2 cellular contexts compared by ENCODE assay signal in the genomic region with DNA sequence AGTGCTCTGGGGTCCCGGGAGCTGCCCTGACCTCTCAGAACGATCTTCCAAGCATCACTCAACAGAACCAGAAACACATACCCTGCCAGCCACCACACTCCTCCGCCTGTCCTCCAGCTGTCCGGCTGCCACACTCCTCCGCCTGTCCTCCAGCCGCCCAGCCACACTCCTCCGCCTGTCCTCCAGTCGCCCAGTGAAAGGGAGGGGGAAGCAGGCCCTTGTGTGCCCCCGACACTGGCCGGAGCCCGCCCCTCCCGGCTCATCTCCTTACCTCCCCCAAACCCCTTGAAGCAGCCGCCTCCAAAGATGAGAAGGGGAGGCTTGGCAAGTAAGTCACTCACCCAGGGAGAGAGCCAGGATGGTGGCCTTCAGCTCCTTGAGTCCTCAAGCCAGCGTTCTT.
TF ChIP-seq lines count a peak whose summit lies in the region.

No MANE protein-coding gene starts in this region.

TF ChIP-seq in GM23338, 12 proteins besides CTCF, POLR2A, EP300 and RAD21 (continues in another document):
- TF ChIP-seq JUNB (IDR thresholded peaks at IDR 0.05; ENCODE audit: unreplicated experiment): no peak
- no peak for TF ChIP-seq NANOG (IDR thresholded peaks at IDR 0.05; ENCODE audit: borderline replicate concordance)
- no peak for TF ChIP-seq ZNF114 (CRISPR knock-in tag; IDR thresholded peaks at IDR 0.05)
- TF ChIP-seq, protein P1, sequence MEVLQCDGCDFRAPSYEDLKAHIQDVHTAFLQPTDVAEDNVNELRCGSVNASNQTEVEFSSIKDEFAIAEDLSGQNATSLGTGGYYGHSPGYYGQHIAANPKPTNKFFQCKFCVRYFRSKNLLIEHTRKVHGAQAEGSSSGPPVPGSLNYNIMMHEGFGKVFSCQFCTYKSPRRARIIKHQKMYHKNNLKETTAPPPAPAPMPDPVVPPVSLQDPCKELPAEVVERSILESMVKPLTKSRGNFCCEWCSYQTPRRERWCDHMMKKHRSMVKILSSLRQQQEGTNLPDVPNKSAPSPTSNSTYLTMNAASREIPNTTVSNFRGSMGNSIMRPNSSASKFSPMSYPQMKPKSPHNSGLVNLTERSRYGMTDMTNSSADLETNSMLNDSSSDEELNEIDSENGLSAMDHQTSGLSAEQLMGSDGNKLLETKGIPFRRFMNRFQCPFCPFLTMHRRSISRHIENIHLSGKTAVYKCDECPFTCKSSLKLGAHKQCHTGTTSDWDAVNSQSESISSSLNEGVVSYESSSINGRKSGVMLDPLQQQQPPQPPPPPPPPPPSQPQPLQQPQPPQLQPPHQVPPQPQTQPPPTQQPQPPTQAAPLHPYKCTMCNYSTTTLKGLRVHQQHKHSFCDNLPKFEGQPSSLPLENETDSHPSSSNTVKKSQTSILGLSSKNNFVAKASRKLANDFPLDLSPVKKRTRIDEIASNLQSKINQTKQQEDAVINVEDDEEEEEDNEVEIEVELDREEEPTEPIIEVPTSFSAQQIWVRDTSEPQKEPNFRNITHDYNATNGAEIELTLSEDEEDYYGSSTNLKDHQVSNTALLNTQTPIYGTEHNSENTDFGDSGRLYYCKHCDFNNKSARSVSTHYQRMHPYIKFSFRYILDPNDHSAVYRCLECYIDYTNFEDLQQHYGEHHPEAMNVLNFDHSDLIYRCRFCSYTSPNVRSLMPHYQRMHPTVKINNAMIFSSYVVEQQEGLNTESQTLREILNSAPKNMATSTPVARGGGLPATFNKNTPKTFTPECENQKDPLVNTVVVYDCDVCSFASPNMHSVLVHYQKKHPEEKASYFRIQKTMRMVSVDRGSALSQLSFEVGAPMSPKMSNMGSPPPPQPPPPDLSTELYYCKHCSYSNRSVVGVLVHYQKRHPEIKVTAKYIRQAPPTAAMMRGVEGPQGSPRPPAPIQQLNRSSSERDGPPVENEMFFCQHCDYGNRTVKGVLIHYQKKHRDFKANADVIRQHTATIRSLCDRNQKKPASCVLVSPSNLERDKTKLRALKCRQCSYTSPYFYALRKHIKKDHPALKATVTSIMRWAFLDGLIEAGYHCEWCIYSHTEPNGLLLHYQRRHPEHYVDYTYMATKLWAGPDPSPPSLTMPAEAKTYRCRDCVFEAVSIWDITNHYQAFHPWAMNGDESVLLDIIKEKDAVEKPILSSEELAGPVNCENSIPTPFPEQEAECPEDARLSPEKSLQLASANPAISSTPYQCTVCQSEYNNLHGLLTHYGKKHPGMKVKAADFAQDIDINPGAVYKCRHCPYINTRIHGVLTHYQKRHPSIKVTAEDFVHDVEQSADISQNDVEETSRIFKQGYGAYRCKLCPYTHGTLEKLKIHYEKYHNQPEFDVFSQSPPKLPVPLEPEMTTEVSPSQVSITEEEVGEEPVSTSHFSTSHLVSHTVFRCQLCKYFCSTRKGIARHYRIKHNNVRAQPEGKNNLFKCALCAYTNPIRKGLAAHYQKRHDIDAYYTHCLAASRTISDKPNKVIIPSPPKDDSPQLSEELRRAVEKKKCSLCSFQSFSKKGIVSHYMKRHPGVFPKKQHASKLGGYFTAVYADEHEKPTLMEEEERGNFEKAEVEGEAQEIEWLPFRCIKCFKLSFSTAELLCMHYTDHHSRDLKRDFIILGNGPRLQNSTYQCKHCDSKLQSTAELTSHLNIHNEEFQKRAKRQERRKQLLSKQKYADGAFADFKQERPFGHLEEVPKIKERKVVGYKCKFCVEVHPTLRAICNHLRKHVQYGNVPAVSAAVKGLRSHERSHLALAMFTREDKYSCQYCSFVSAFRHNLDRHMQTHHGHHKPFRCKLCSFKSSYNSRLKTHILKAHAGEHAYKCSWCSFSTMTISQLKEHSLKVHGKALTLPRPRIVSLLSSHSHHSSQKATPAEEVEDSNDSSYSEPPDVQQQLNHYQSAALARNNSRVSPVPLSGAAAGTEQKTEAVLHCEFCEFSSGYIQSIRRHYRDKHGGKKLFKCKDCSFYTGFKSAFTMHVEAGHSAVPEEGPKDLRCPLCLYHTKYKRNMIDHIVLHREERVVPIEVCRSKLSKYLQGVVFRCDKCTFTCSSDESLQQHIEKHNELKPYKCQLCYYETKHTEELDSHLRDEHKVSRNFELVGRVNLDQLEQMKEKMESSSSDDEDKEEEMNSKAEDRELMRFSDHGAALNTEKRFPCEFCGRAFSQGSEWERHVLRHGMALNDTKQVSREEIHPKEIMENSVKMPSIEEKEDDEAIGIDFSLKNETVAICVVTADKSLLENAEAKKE (CRISPR knock-in tag; IDR thresholded peaks at IDR 0.05): no peak
- no peak for TF ChIP-seq CREB1 (CRISPR knock-in tag; IDR thresholded peaks at IDR 0.05; ENCODE audit: low read depth)
- no peak for TF ChIP-seq ZNF331 (CRISPR knock-in tag; IDR thresholded peaks at IDR 0.05; ENCODE audit: low read depth)
- no peak for TF ChIP-seq STAT1 (IDR thresholded peaks at IDR 0.05; ENCODE audit: unreplicated experiment)
- TF ChIP-seq, protein P2, sequence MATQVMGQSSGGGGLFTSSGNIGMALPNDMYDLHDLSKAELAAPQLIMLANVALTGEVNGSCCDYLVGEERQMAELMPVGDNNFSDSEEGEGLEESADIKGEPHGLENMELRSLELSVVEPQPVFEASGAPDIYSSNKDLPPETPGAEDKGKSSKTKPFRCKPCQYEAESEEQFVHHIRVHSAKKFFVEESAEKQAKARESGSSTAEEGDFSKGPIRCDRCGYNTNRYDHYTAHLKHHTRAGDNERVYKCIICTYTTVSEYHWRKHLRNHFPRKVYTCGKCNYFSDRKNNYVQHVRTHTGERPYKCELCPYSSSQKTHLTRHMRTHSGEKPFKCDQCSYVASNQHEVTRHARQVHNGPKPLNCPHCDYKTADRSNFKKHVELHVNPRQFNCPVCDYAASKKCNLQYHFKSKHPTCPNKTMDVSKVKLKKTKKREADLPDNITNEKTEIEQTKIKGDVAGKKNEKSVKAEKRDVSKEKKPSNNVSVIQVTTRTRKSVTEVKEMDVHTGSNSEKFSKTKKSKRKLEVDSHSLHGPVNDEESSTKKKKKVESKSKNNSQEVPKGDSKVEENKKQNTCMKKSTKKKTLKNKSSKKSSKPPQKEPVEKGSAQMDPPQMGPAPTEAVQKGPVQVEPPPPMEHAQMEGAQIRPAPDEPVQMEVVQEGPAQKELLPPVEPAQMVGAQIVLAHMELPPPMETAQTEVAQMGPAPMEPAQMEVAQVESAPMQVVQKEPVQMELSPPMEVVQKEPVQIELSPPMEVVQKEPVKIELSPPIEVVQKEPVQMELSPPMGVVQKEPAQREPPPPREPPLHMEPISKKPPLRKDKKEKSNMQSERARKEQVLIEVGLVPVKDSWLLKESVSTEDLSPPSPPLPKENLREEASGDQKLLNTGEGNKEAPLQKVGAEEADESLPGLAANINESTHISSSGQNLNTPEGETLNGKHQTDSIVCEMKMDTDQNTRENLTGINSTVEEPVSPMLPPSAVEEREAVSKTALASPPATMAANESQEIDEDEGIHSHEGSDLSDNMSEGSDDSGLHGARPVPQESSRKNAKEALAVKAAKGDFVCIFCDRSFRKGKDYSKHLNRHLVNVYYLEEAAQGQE (IDR thresholded peaks at IDR 0.05; ENCODE audit: unreplicated experiment): no peak
- TF ChIP-seq EZH2 (IDR thresholded peaks at IDR 0.05; ENCODE audit: low read depth, unreplicated experiment): no peak
- TF ChIP-seq POLR2AphosphoS5 (IDR thresholded peaks at IDR 0.05; ENCODE audit: low read depth): no peak
- no peak for TF ChIP-seq EZH2phosphoT487 (IDR thresholded peaks at IDR 0.05; ENCODE audit: unreplicated experiment)

TF ChIP-seq in K562, 482 proteins besides CTCF, POLR2A, EP300 and RAD21:
- TF ChIP-seq ZBTB17 (CRISPR knock-in tag; IDR thresholded peaks at IDR 0.05) (no peak), PHF21A (IDR thresholded peaks at IDR 0.05; ENCODE audit: borderline replicate concordance, low read depth) (no peak)
